ENCODE assay signal across 25 cellular contexts in the genomic region with DNA sequence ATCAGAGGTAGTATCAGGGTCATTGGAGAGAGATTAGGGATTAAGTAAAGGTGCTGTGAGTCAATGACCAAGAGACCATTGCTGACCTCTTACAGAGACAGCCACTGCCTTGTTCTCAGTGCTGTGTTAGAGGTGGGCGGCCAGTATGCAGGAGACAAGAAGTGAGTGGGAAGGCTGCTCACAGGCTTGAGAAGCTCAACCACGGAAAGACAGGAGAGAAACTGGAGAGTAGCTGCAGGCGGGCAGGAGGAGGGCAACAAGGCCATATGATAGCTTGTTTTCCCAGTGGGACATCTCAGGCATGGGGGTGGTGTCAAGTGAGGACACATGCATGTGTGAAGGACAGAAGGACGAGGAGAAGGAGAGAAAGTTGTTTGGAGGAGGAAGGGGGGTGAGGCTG.
"Had no signal": no experiment of that assay in that cellular context is flagged by ENCODE, and none has a peak within 500 bp of the region (broad histone marks: within the 10 kb centered on the region; RNA-seq: fewer than 3 reads in every experiment).

No MANE protein-coding gene starts in this region.

- H3K4me1 Mint-ChIP-seq: neural progenitor cell had no signal

- H3K36me3 ChIP-seq: colonic mucosa, left ventricle myocardium inferior, neural progenitor cell, stomach, thoracic aorta, transverse colon had no signal

- ATAC-seq: left cardiac atrium; natural killer cell treated with Interleukin-12 subunit alpha and Interleukin-12 subunit beta and Interleukin-15 and Interleukin-18, amount 100 ng/mL, for 72 hours; psoas muscle; sciatic nerve had no signal

- DNase-seq: colonic mucosa; dermis blood vessel endothelial cell; erythroblast; foreskin melanocyte; head of caudate nucleus; kidney; left cardiac atrium; left ventricle myocardium inferior; mesenchymal stem cell; midbrain; nucleus accumbens; psoas muscle; retina; stimulated activated CD4-positive, alpha-beta T cell treated with anti-CD3 and anti-CD28 coated beads, Interleukin-2, amount 100 ng/mL, for 24 hours; stimulated activated CD4-positive, alpha-beta T cell treated with anti-CD3 and anti-CD28 coated beads, Interleukin-4, amount 100 ng/mL, for 4 hours; stimulated activated naive CD4-positive, alpha-beta T cell; stomach; substantia nigra; transverse colon had no signal

- H3K4me1 ChIP-seq: colonic mucosa, left ventricle myocardium inferior, neural progenitor cell, psoas muscle, stomach, transverse colon had no signal

- H3K9me3 Mint-ChIP-seq: neural progenitor cell had no signal

- H3K36me3 Mint-ChIP-seq: natural killer cell treated with Interleukin-12 subunit alpha and Interleukin-12 subunit beta and Interleukin-15 and Interleukin-18, amount 100 ng/mL, for 72 hours; neural progenitor cell had no signal

- H3K9me3 ChIP-seq: colonic mucosa, left ventricle myocardium inferior, psoas muscle, stomach, thoracic aorta, transverse colon had no signal

- H3K4me3 Mint-ChIP-seq: natural killer cell treated with Interleukin-12 subunit alpha and Interleukin-12 subunit beta and Interleukin-15 and Interleukin-18, amount 100 ng/mL, for 72 hours; neural progenitor cell had no signal

- H3K27me3 Mint-ChIP-seq: natural killer cell treated with Interleukin-12 subunit alpha and Interleukin-12 subunit beta and Interleukin-15 and Interleukin-18, amount 100 ng/mL, for 72 hours had no signal

- H3K9ac ChIP-seq: neural progenitor cell had no signal

- H3K27ac ChIP-seq: colonic mucosa, hepatocyte, left ventricle myocardium inferior, neural progenitor cell, psoas muscle, stomach, thoracic aorta, transverse colon had no signal

- H3K27ac Mint-ChIP-seq: natural killer cell treated with Interleukin-12 subunit alpha and Interleukin-12 subunit beta and Interleukin-15 and Interleukin-18, amount 100 ng/mL, for 72 hours; neural progenitor cell had no signal

- H3K4me3 ChIP-seq: colonic mucosa, hepatocyte, left ventricle myocardium inferior, lung, neural progenitor cell, psoas muscle, stomach, thoracic aorta, transverse colon had no signal

- H3K27me3 ChIP-seq: colonic mucosa, hepatocyte, neural progenitor cell, stomach, transverse colon had no signal
